Comparison of ENCODE assay signal across 30 cellular contexts in genomic region chr2:151350579-151351195, GRCh38. TPM values are rescaled to one million over a fixed set of nuclear protein-coding genes. Genes with fewer than 3 reads are reported as not detected.
DNase-seq lines count a peak whose midpoint lies in the region; ATAC-seq, FAIRE-seq and TF ChIP-seq lines count a peak whose summit lies in the region.
"Had no signal": no experiment of that assay in that cellular context is flagged by ENCODE, and none has a peak within 500 bp of the region (broad histone marks: within the 10 kb centered on the region; RNA-seq: fewer than 3 reads in every experiment).

No MANE protein-coding gene starts in this region.

- H3K9me3 Mint-ChIP-seq in osteocyte (ENCODE audit: unreplicated experiment), result no peaks in the 10 kb centered on the region
- H3K9me3 Mint-ChIP-seq: activated CD4-positive, alpha-beta T cell treated with anti-CD3 and anti-CD28 coated beads, Interleukin-2, amount 10 ng/mL, durations not matched to agents 24 days and 14 days; activated T-cell treated with anti-CD3 and anti-CD28 coated beads, Interleukin-2, amount 50 U/mL, for 4 hours; dendritic cell treated with granulocyte-macrophage colony-stimulating factor and Interleukin-4, amounts not matched to agents 40 ng/mL and 50 ng/mL, for 4 days; naive thymus-derived CD4-positive, alpha-beta T cell; stimulated activated naive B cell treated with anti-CD40 and anti-IgM and Interleukin-4, amounts not matched to agents 10 μg/mL and 1 μg/mL and 100 μg/mL, for 72 hours had no signal

- intact Hi-C loops in endothelial cell of umbilical vein (cut with micrococcal nuclease) (loop anchor here (2.0 to 5.0 kb wide), 2 partner anchors 16 to 57 kb away; partner anchors contain the start of gene RIF1), lower lobe of right lung (cut with DNase I) (no loop called here), mucosa of descending colon (cut with DNase I, micrococcal nuclease) (no loop called here)

- POLR2A ChIA-PET in endothelial cell of umbilical vein (lab: Charles Lee), result interaction anchor here (0.6 kb wide), 1 partner anchor 1691 kb away, joined by 6 read pairs; no protein-coding TSS in a partner anchor

- CTCF ChIA-PET in endothelial cell of umbilical vein (lab: Charles Lee), result interaction anchor here (0.6 kb wide), 1 partner anchor 54 kb away, joined by 3 read pairs; no protein-coding TSS in a partner anchor

- H3K4me2 ChIP-seq in endothelial cell of umbilical vein (ENCODE audit: insufficient read depth, low read length), result no peak overlapping the region

- H3K27me3 Mint-ChIP-seq in osteocyte (ENCODE audit: unreplicated experiment), result no peaks in the 10 kb centered on the region
- H3K27me3 Mint-ChIP-seq: dendritic cell treated with granulocyte-macrophage colony-stimulating factor and Interleukin-4, amounts not matched to agents 40 ng/mL and 50 ng/mL, for 4 days had no signal

- peak overlapping the region; percentile 46 for H3K27ac ChIP-seq in endothelial cell of umbilical vein (ENCODE audit: insufficient read depth, low read depth, low read length)
- H3K27ac ChIP-seq in lower lobe of right lung, result no peak overlapping the region
- H3K27ac ChIP-seq: cardiac muscle cell, ovary, SK-N-MC, vagina, WERI-Rb-1 had no signal

- H3K4me3 ChIP-seq in endothelial cell of umbilical vein (replicated peaks in 1 of 3; ENCODE audit: insufficient read depth in 1 of 3, low read depth in 1 of 3, low read length in 3 of 3) (no peak overlapping the region), lower lobe of right lung (no peak overlapping the region), mucosa of descending colon (no peak overlapping the region)
- H3K4me3 ChIP-seq: cardiac muscle cell, ovary, SK-N-MC, vagina had no signal

- H2AFZ ChIP-seq in endothelial cell of umbilical vein (ENCODE audit: low read depth, low read length), result no peak overlapping the region

- no peak for TF ChIP-seq POLR2A in endothelial cell of umbilical vein (IDR thresholded peaks at IDR 0.05; ENCODE audit: low read depth, low read length)

- peaks cover 4% of the 10 kb centered on the region for H3K4me1 Mint-ChIP-seq in osteocyte (ENCODE audit: unreplicated experiment)
- H3K4me1 Mint-ChIP-seq: activated CD4-positive, alpha-beta T cell treated with anti-CD3 and anti-CD28 coated beads, Interleukin-2, amount 10 ng/mL, durations not matched to agents 24 days and 14 days; CD4-positive, CD25-positive, alpha-beta regulatory T cell; stimulated activated naive B cell treated with anti-CD40 and anti-IgM and Interleukin-4, amounts not matched to agents 10 μg/mL and 1 μg/mL and 100 μg/mL, for 72 hours had no signal

- no peak overlapping the region for H3K4me3 Mint-ChIP-seq in osteocyte (ENCODE audit: unreplicated experiment)
- H3K4me3 Mint-ChIP-seq: activated CD4-positive, alpha-beta T cell treated with anti-CD3 and anti-CD28 coated beads, Interleukin-2, amount 10 ng/mL, durations not matched to agents 24 days and 14 days; activated T-cell treated with anti-CD3 and anti-CD28 coated beads, Interleukin-2, amount 50 U/mL, for 4 hours; CD4-positive, CD25-positive, alpha-beta regulatory T cell; dendritic cell treated with granulocyte-macrophage colony-stimulating factor and Interleukin-4, amounts not matched to agents 40 ng/mL and 50 ng/mL, for 4 days; naive thymus-derived CD4-positive, alpha-beta T cell; stimulated activated naive B cell treated with anti-CD40 and anti-IgM and Interleukin-4, amounts not matched to agents 10 μg/mL and 1 μg/mL and 100 μg/mL, for 72 hours had no signal

- peak; percentile 70 for FAIRE-seq in endothelial cell of umbilical vein (lab: Jason Lieb, UNC)
- FAIRE-seq: G401.6 had no signal

- no peak for TF ChIP-seq CTCF in endothelial cell of umbilical vein (IDR thresholded peaks at IDR 0.05; ENCODE audit: extremely low read depth in 1 of 2, insufficient read depth in 1 of 2, low read depth in 1 of 2, low read length in 2 of 2)
- TF ChIP-seq CTCF in osteocyte (IDR thresholded peaks at IDR 0.05), result no peak
- no peak for TF ChIP-seq CTCF in lower lobe of right lung (IDR thresholded peaks at IDR 0.05)
- TF ChIP-seq CTCF in mucosa of descending colon (IDR thresholded peaks at IDR 0.05), result no peak

- no peaks in the 10 kb centered on the region for H3K9me1 ChIP-seq in endothelial cell of umbilical vein (replicated peaks; ENCODE audit: control insufficient read depth, extremely low read depth, insufficient read depth, low read length)

- DNase-seq in EL, result peak; percentile 41
- DNase-seq in RPMI7951 (ENCODE audit: low read depth), result peak; percentile 28
- DNase-seq in endothelial cell of umbilical vein (ENCODE audit: low read depth, low spot score), result peak; percentile 65
- DNase-seq in osteocyte (ENCODE audit: extremely low spot score, unreplicated experiment), result no peak
- no peak for DNase-seq in lower lobe of right lung
- DNase-seq in cerebellar cortex (ENCODE audit: low spot score), result no peak
- no peak for DNase-seq in cerebellar nuclear complex (lab: John Stamatoyannopoulos, UW)
- DNase-seq in mucosa of descending colon, result no peak
- DNase-seq: activated CD4-positive, alpha-beta T cell treated with anti-CD3 and anti-CD28 coated beads, Interleukin-2, amount 10 ng/mL, durations not matched to agents 24 days and 14 days; activated naive CD4-positive, alpha-beta T cell; activated T-cell treated with anti-CD3 and anti-CD28 coated beads, Interleukin-2, amount 50 U/mL, for 4 hours; CD4-positive, CD25-positive, alpha-beta regulatory T cell; DMS 273 treated with DMSO at 0.1 percent for 48 hours; naive thymus-derived CD4-positive, alpha-beta T cell; NCI-H1048; NCI-H187 treated with DMSO at 0.1 percent for 48 hours; NCI-H69; ovary; right cardiac atrium; RPMI8226; stimulated activated CD4-positive, alpha-beta T cell treated with anti-CD3 and anti-CD28 coated beads, Interleukin-4, amount 100 ng/mL, for 1 hour; stimulated activated naive B cell treated with anti-CD40 and anti-IgM and Interleukin-4, amounts not matched to agents 10 μg/mL and 1 μg/mL and 100 μg/mL, for 72 hours; T-helper 9 cell; WERI-Rb-1 had no signal

- dilution Hi-C loops in endothelial cell of umbilical vein (cut with MboI; ENCODE audit: extremely low pct_ligation_motif_present, low sequenced_read_pairs), result no loop called here

- H3K36me3 ChIP-seq in endothelial cell of umbilical vein (ENCODE audit: control insufficient read depth in 2 of 2, extremely low read depth in 1 of 2, insufficient read depth in 2 of 2, low read length in 2 of 2) (no peaks in the 10 kb centered on the region), lower lobe of right lung (no peaks in the 10 kb centered on the region), mucosa of descending colon (ENCODE audit: low read depth) (no peaks in the 10 kb centered on the region)
- H3K36me3 ChIP-seq: cardiac muscle cell, ovary, vagina, WERI-Rb-1 had no signal

- no peaks in the 10 kb centered on the region for H3K79me2 ChIP-seq in endothelial cell of umbilical vein (ENCODE audit: control insufficient read depth, insufficient read depth, low read length)

- no TSS peak for BruUV-seq in endothelial cell of umbilical vein (replicated peaks; lab: Mats Ljungman, UMichigan)

- H3K4me1 ChIP-seq in endothelial cell of umbilical vein (ENCODE audit: control insufficient read depth, extremely low read depth, insufficient read depth, low read length) (peaks cover 18% of the 10 kb centered on the region), lower lobe of right lung (no peaks in the 10 kb centered on the region), mucosa of descending colon (ENCODE audit: low read depth) (no peaks in the 10 kb centered on the region)
- H3K4me1 ChIP-seq: vagina had no signal

- no peak overlapping the region for H3K9ac ChIP-seq in endothelial cell of umbilical vein (replicated peaks; ENCODE audit: extremely low read depth, insufficient read depth, low read length)

- peak overlapping the region; percentile 65 for H3K27ac Mint-ChIP-seq in osteocyte (ENCODE audit: unreplicated experiment)
- H3K27ac Mint-ChIP-seq: activated CD4-positive, alpha-beta T cell treated with anti-CD3 and anti-CD28 coated beads, Interleukin-2, amount 10 ng/mL, durations not matched to agents 24 days and 14 days; CD4-positive, CD25-positive, alpha-beta regulatory T cell; dendritic cell treated with granulocyte-macrophage colony-stimulating factor and Interleukin-4, amounts not matched to agents 40 ng/mL and 50 ng/mL, for 4 days; naive thymus-derived CD4-positive, alpha-beta T cell; stimulated activated naive B cell treated with anti-CD40 and anti-IgM and Interleukin-4, amounts not matched to agents 10 μg/mL and 1 μg/mL and 100 μg/mL, for 72 hours had no signal

- no peaks in the 10 kb centered on the region for H3K9me3 ChIP-seq in endothelial cell of umbilical vein (replicated peaks; ENCODE audit: control insufficient read depth, insufficient read depth, low read length)
- no peaks in the 10 kb centered on the region for H3K9me3 ChIP-seq in lower lobe of right lung
- no peaks in the 10 kb centered on the region for H3K9me3 ChIP-seq in mucosa of descending colon
- H3K9me3 ChIP-seq: ovary, vagina had no signal

- ATAC-seq in lower lobe of right lung (no peak), mucosa of descending colon (no peak)
- ATAC-seq: activated T-cell treated with anti-CD3 and anti-CD28 coated beads, Interleukin-2, amount 50 U/mL, for 4 hours; left lobe of liver; naive thymus-derived CD4-positive, alpha-beta T cell; right cardiac atrium; stimulated activated naive B cell treated with anti-CD40 and anti-IgM and Interleukin-4, amounts not matched to agents 10 μg/mL and 1 μg/mL and 100 μg/mL, for 72 hours had no signal

- no peaks in the 10 kb centered on the region for H4K20me1 ChIP-seq in endothelial cell of umbilical vein (replicated peaks; ENCODE audit: control insufficient read depth, extremely low read depth, insufficient read depth, low read length)

- H3K27me3 ChIP-seq in endothelial cell of umbilical vein (ENCODE audit: control insufficient read depth in 2 of 2, insufficient read depth in 2 of 2, low read length in 2 of 2) (no peaks in the 10 kb centered on the region), lower lobe of right lung (ENCODE audit: low read depth) (no peaks in the 10 kb centered on the region)
- H3K27me3 ChIP-seq: cardiac muscle cell, ovary, vagina had no signal

- no peaks in the 10 kb centered on the region for H3K36me3 Mint-ChIP-seq in osteocyte (ENCODE audit: unreplicated experiment)
- H3K36me3 Mint-ChIP-seq: CD4-positive, CD25-positive, alpha-beta regulatory T cell; naive thymus-derived CD4-positive, alpha-beta T cell; stimulated activated naive B cell treated with anti-CD40 and anti-IgM and Interleukin-4, amounts not matched to agents 10 μg/mL and 1 μg/mL and 100 μg/mL, for 72 hours had no signal

RNA-seq across cellular contexts. Expression of gene TNFAIP6, which starts 6.7 kb away (rescaled TPM):
- total RNA-seq in RPMI7951 (2014; rRNA removed; shearing (Covaris generic)), result 7.3 and 8.8 TPM in 2 replicates
- total RNA-seq in endothelial cell of umbilical vein (not detected in 2 replicates), osteocyte (not detected in 2 replicates), lower lobe of right lung (2.1 TPM), mucosa of descending colon (1 to 10 TPM in 2 of 3 donors, not detected in 1; 1.1 to 2.3 TPM)
- not detected in 2 replicates for polyA plus RNA-seq in endothelial cell of umbilical vein
- polyA plus RNA-seq in endothelial cell of umbilical vein (2011; cell fraction: cytosol; rRNA removed), result not detected in 2 replicates
- polyA plus RNA-seq in endothelial cell of umbilical vein (2011; cell fraction: nucleus; rRNA removed), result not detected in 2 replicates
- polyA plus RNA-seq in endothelial cell of umbilical vein (2012), result not detected in 2 replicates
- polyA minus RNA-seq in endothelial cell of umbilical vein, result not detected in 2 replicates
- not detected for polyA minus RNA-seq in endothelial cell of umbilical vein (2011; cell fraction: cytosol; rRNA and poly(A)+ RNA removed)
- polyA minus RNA-seq in endothelial cell of umbilical vein (2011; cell fraction: nucleus; rRNA and poly(A)+ RNA removed), result not detected in 2 replicates
- total RNA-seq: activated CD4-positive, alpha-beta T cell treated with anti-CD3 and anti-CD28 coated beads, Interleukin-2, amount 10 ng/mL, durations not matched to agents 24 days and 14 days; activated T-cell treated with anti-CD3 and anti-CD28 coated beads, Interleukin-2, amount 50 U/mL, for 4 hours; cardiac muscle cell; CD4-positive, CD25-positive, alpha-beta regulatory T cell; left lobe of liver had no signal
- polyA plus RNA-seq: cardiac muscle cell; CD4-positive, CD25-positive, alpha-beta regulatory T cell; naive thymus-derived CD4-positive, alpha-beta T cell had no signal

RNA-seq across cellular contexts. Expression of gene RIF1, which starts 59.0 kb away (rescaled TPM):
- 31.5 and 36.2 TPM in 2 replicates for total RNA-seq in RPMI7951 (2014; rRNA removed; shearing (Covaris generic))
- total RNA-seq in endothelial cell of umbilical vein (43.7 and 55.3 TPM in 2 replicates), osteocyte (36.7 and 39.3 TPM in 2 replicates), lower lobe of right lung (39.2 TPM), mucosa of descending colon (10 to 100 TPM; 25.7 to 42.5 (median 32.9) TPM)
- polyA plus RNA-seq in endothelial cell of umbilical vein, result 3.1 and 5.1 TPM in 2 replicates
- 4.3 and 4.9 TPM in 2 replicates for polyA plus RNA-seq in endothelial cell of umbilical vein (2011; cell fraction: cytosol; rRNA removed)
- polyA plus RNA-seq in endothelial cell of umbilical vein (2011; cell fraction: nucleus; rRNA removed), result 21.1 and 28.8 TPM in 2 replicates
- polyA plus RNA-seq in endothelial cell of umbilical vein (2012), result 13.8 and 19.0 TPM in 2 replicates
- 50.4 and 60.0 TPM in 2 replicates for polyA minus RNA-seq in endothelial cell of umbilical vein
- polyA minus RNA-seq in endothelial cell of umbilical vein (2011; cell fraction: cytosol; rRNA and poly(A)+ RNA removed), result 28.2 TPM
- polyA minus RNA-seq in endothelial cell of umbilical vein (2011; cell fraction: nucleus; rRNA and poly(A)+ RNA removed), result 62.4 and 110 TPM in 2 replicates

Comparison
In these comparisons a context has a peak if more than half of its experiments do, and no peak if none do; other contexts are left out.
1. DNase-seq: peak in EL (single experiment), RPMI7951 (single experiment) and endothelial cell of umbilical vein (single experiment); none in osteocyte (single experiment), lower lobe of right lung (single experiment), cerebellar cortex (single experiment), cerebellar nuclear complex (0 of 2) and mucosa of descending colon (0 of 3).